ENCODE assay signal across 1 cellular context in genomic region chr2:100741880-100742814, GRCh38.
A peak's percentile ranks its signal among the peaks of the same experiment; 100 is the strongest.
TF ChIP-seq lines count a peak whose summit lies in the region.

No MANE protein-coding gene starts in this region.

TF ChIP-seq in HepG2, 621 proteins besides CTCF, POLR2A, EP300 and RAD21 (continued from another document and continues in another):
- no peak for TF ChIP-seq GABPA (IDR thresholded peaks at IDR 0.05; ENCODE audit: low read depth, low read length)
- no peak for TF ChIP-seq GABPA (CRISPR knock-in tag; IDR thresholded peaks at IDR 0.05; ENCODE audit: low read depth)
- TF ChIP-seq ZNF264 (CRISPR knock-in tag; IDR thresholded peaks at IDR 0.05) = peak; percentile 20; the same call in 1 of the 2 replicates
- no peak for TF ChIP-seq ZNF256 (CRISPR knock-in tag; conservative IDR thresholded peaks at IDR 0.05)
- TF ChIP-seq TEAD3 (CRISPR knock-in tag; optimal IDR thresholded peaks at IDR 0.05; ENCODE audit: borderline replicate concordance) = peak; percentile 68
- 0 out of 2 replicates have a peak, but pooled peaks have one; percentile 68 for TF ChIP-seq FOXJ3 (CRISPR knock-in tag; IDR thresholded peaks at IDR 0.05; ENCODE audit: borderline replicate concordance)
- no peak for TF ChIP-seq ZNF281 (CRISPR knock-in tag; IDR thresholded peaks at IDR 0.05; ENCODE audit: borderline replicate concordance)
- TF ChIP-seq, protein P1, sequence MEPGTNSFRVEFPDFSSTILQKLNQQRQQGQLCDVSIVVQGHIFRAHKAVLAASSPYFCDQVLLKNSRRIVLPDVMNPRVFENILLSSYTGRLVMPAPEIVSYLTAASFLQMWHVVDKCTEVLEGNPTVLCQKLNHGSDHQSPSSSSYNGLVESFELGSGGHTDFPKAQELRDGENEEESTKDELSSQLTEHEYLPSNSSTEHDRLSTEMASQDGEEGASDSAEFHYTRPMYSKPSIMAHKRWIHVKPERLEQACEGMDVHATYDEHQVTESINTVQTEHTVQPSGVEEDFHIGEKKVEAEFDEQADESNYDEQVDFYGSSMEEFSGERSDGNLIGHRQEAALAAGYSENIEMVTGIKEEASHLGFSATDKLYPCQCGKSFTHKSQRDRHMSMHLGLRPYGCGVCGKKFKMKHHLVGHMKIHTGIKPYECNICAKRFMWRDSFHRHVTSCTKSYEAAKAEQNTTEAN (CRISPR knock-in tag; conservative IDR thresholded peaks at IDR 0.05) = peak; percentile 88
- TF ChIP-seq TOE1 (CRISPR knock-in tag; IDR thresholded peaks at IDR 0.05) = no peak
- 0 out of 2 replicates have a peak, but pooled peaks have one; percentile 23 for TF ChIP-seq ZFX (CRISPR knock-in tag; IDR thresholded peaks at IDR 0.05; ENCODE audit: low read depth)
- TF ChIP-seq THRA (CRISPR knock-in tag; IDR thresholded peaks at IDR 0.05; ENCODE audit: borderline replicate concordance) = peak; percentile 62
- TF ChIP-seq, protein P2, sequence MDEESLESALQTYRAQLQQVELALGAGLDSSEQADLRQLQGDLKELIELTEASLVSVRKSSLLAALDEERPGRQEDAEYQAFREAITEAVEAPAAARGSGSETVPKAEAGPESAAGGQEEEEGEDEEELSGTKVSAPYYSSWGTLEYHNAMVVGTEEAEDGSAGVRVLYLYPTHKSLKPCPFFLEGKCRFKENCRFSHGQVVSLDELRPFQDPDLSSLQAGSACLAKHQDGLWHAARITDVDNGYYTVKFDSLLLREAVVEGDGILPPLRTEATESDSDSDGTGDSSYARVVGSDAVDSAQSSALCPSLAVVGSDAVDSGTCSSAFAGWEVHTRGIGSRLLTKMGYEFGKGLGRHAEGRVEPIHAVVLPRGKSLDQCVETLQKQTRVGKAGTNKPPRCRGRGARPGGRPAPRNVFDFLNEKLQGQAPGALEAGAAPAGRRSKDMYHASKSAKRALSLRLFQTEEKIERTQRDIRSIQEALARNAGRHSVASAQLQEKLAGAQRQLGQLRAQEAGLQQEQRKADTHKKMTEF (CRISPR knock-in tag; IDR thresholded peaks at IDR 0.05) = peak; percentile 15; the same call in 1 of the 2 replicates
- TF ChIP-seq, protein P3, sequence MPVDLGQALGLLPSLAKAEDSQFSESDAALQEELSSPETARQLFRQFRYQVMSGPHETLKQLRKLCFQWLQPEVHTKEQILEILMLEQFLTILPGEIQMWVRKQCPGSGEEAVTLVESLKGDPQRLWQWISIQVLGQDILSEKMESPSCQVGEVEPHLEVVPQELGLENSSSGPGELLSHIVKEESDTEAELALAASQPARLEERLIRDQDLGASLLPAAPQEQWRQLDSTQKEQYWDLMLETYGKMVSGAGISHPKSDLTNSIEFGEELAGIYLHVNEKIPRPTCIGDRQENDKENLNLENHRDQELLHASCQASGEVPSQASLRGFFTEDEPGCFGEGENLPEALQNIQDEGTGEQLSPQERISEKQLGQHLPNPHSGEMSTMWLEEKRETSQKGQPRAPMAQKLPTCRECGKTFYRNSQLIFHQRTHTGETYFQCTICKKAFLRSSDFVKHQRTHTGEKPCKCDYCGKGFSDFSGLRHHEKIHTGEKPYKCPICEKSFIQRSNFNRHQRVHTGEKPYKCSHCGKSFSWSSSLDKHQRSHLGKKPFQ (CRISPR knock-in tag; IDR thresholded peaks at IDR 0.05; ENCODE audit: insufficient replicate concordance) = no peak
- peak; percentile 55; the same call in 1 of the 2 replicates for TF ChIP-seq BCL6 (CRISPR knock-in tag; IDR thresholded peaks at IDR 0.05)
- peak; percentile 93 for TF ChIP-seq ZNF710 (CRISPR knock-in tag; IDR thresholded peaks at IDR 0.05; ENCODE audit: borderline replicate concordance)
- TF ChIP-seq POGZ (CRISPR knock-in tag; IDR thresholded peaks at IDR 0.05) = peak; percentile 45; the same call in 1 of the 2 replicates
- peak; percentile 58 for TF ChIP-seq FOSL2 (CRISPR knock-in tag; IDR thresholded peaks at IDR 0.05)
- TF ChIP-seq KAT8 (CRISPR knock-in tag; IDR thresholded peaks at IDR 0.05) = peak; percentile 45; the same call in 1 of the 2 replicates
- TF ChIP-seq, protein P4, sequence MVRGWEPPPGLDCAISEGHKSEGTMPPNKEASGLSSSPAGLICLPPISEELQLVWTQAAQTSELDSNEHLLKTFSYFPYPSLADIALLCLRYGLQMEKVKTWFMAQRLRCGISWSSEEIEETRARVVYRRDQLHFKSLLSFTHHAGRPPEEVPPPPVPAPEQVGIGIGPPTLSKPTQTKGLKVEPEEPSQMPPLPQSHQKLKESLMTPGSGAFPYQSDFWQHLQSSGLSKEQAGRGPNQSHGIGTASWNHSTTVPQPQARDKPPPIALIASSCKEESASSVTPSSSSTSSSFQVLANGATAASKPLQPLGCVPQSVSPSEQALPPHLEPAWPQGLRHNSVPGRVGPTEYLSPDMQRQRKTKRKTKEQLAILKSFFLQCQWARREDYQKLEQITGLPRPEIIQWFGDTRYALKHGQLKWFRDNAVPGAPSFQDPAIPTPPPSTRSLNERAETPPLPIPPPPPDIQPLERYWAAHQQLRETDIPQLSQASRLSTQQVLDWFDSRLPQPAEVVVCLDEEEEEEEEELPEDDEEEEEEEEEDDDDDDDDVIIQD (CRISPR knock-in tag; IDR thresholded peaks at IDR 0.05; ENCODE audit: low read depth) = 0 out of 2 replicates have a peak, but pooled peaks have one; percentile 21
- TF ChIP-seq ASH2L (IDR thresholded peaks at IDR 0.05; ENCODE audit: insufficient read length, low read depth, low read length) = peak; percentile 19
- TF ChIP-seq NCOA2 (CRISPR knock-in tag; IDR thresholded peaks at IDR 0.05) = peak; percentile 47
- no peak for TF ChIP-seq ZBTB42 (CRISPR knock-in tag; IDR thresholded peaks at IDR 0.05)
- 0 out of 2 replicates have a peak, but pooled peaks have one; percentile 33 for TF ChIP-seq ZNF44 (CRISPR knock-in tag; IDR thresholded peaks at IDR 0.05)
- 0 out of 2 replicates have a peak, but pooled peaks have one; percentile 23 for TF ChIP-seq ZNF143 (CRISPR knock-in tag; IDR thresholded peaks at IDR 0.05)
- TF ChIP-seq GFI1 (CRISPR knock-in tag; IDR thresholded peaks at IDR 0.05; ENCODE audit: borderline replicate concordance) = no peak; the same call in 1 of the 2 replicates
- TF ChIP-seq, protein P5, sequence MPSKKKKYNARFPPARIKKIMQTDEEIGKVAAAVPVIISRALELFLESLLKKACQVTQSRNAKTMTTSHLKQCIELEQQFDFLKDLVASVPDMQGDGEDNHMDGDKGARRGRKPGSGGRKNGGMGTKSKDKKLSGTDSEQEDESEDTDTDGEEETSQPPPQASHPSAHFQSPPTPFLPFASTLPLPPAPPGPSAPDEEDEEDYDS (CRISPR knock-in tag; IDR thresholded peaks at IDR 0.05) = 0 out of 2 replicates have a peak, but pooled peaks have one; percentile 4
- TF ChIP-seq HNF4G (IDR thresholded peaks at IDR 0.05; ENCODE audit: borderline replicate concordance, low read depth, low read length) = peak; percentile 26; the same call in 1 of the 2 replicates
- TF ChIP-seq HNF4G (CRISPR knock-in tag; IDR thresholded peaks at IDR 0.05; ENCODE audit: borderline replicate concordance, low read depth) = no peak; the same call in 1 of the 2 replicates
- TF ChIP-seq ZNF563 (CRISPR knock-in tag; IDR thresholded peaks at IDR 0.05) = peak; percentile 39; the same call in 1 of the 2 replicates
- peak; percentile 40 for TF ChIP-seq FOXA3 (CRISPR knock-in tag; IDR thresholded peaks at IDR 0.05)
- TF ChIP-seq, protein P6, sequence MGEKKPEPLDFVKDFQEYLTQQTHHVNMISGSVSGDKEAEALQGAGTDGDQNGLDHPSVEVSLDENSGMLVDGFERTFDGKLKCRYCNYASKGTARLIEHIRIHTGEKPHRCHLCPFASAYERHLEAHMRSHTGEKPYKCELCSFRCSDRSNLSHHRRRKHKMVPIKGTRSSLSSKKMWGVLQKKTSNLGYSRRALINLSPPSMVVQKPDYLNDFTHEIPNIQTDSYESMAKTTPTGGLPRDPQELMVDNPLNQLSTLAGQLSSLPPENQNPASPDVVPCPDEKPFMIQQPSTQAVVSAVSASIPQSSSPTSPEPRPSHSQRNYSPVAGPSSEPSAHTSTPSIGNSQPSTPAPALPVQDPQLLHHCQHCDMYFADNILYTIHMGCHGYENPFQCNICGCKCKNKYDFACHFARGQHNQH (CRISPR knock-in tag; IDR thresholded peaks at IDR 0.05) = 0 out of 2 replicates have a peak, but pooled peaks have one; percentile 44
- no peak for TF ChIP-seq MXD1 (CRISPR knock-in tag; IDR thresholded peaks at IDR 0.05)
- peak; percentile 68 for TF ChIP-seq MED1 (CRISPR knock-in tag; IDR thresholded peaks at IDR 0.05)
- no peak for TF ChIP-seq ZNF790 (CRISPR knock-in tag; IDR thresholded peaks at IDR 0.05; ENCODE audit: borderline replicate concordance)
- peak; percentile 19; the same call in 1 of the 2 replicates for TF ChIP-seq CBFB (CRISPR knock-in tag; IDR thresholded peaks at IDR 0.05)
- TF ChIP-seq SOX5 (CRISPR knock-in tag; IDR thresholded peaks at IDR 0.05; ENCODE audit: borderline replicate concordance) = peak; percentile 78; the same call in 1 of the 2 replicates
- peak; percentile 30; the same call in 1 of the 2 replicates for TF ChIP-seq NCOR1 (IDR thresholded peaks at IDR 0.05; ENCODE audit: borderline replicate concordance, low read length)
- TF ChIP-seq HMG20A (CRISPR knock-in tag; IDR thresholded peaks at IDR 0.05; ENCODE audit: borderline replicate concordance) = peak; percentile 52; the same call in 1 of the 2 replicates
- no peak for TF ChIP-seq LCORL (IDR thresholded peaks at IDR 0.05)
- peak; percentile 15; the same call in 1 of the 2 replicates for TF ChIP-seq LCORL (CRISPR knock-in tag; IDR thresholded peaks at IDR 0.05)
- peak; percentile 64 for TF ChIP-seq SALL1 (CRISPR knock-in tag; IDR thresholded peaks at IDR 0.05)
- TF ChIP-seq CSRNP1 (CRISPR knock-in tag; IDR thresholded peaks at IDR 0.05) = 0 out of 2 replicates have a peak, but pooled peaks have one; percentile 27
- TF ChIP-seq ATF7 (IDR thresholded peaks at IDR 0.05) = peak; percentile 4; the same call in 1 of the 2 replicates
- no peak for TF ChIP-seq ATF7 (CRISPR knock-in tag; IDR thresholded peaks at IDR 0.05)
